ENCODE assay signal across 8 cellular contexts in the genomic region with DNA sequence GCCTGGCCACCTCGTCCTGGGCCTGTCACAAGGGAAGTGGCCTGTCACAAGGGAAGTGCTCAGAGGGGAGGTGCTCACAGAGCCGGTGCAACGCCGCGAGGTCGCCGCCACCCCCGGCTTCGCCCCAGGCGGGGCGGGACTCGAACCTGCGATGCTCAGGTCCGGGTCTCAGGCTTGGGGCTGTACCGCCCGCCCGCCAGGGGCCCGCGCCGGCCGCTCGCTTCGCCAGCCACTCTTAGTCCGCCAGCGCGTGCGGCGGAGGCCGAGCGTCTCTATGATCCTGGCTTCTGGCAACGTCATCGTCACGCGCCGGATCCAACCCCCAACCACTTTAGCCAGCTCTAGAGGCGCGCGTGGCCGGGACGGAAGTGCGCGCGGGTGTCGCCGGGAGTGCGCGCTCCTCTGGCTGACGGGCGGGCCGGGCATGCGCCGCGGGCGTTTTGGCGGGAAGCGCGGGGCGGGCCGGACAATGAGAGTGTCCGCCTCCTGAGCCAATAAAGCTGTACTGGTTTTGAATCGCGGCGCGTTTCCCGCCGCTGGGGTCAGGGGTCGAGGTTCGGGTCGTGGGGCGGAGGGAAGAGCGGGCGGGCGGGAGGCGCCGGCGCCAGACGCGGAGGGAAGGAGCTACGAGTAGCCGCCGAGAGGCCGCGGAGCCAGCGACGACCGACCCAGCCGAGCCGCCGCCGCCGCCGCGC. TPM values are rescaled to one million over a fixed set of nuclear protein-coding genes. Genes with fewer than 3 reads are reported as not detected.
DNase-seq lines count a peak whose midpoint lies in the region; ATAC-seq, FAIRE-seq and TF ChIP-seq lines count a peak whose summit lies in the region.

A gene with protein sequence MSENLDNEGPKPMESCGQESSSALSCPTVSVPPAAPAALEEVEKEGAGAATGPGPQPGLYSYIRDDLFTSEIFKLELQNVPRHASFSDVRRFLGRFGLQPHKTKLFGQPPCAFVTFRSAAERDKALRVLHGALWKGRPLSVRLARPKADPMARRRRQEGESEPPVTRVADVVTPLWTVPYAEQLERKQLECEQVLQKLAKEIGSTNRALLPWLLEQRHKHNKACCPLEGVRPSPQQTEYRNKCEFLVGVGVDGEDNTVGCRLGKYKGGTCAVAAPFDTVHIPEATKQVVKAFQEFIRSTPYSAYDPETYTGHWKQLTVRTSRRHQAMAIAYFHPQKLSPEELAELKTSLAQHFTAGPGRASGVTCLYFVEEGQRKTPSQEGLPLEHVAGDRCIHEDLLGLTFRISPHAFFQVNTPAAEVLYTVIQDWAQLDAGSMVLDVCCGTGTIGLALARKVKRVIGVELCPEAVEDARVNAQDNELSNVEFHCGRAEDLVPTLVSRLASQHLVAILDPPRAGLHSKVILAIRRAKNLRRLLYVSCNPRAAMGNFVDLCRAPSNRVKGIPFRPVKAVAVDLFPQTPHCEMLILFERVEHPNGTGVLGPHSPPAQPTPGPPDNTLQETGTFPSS (minus strand): TSS at position 276 of the 695 bp plus-strand sequence. CDS start 320 bp downstream, outside the sequence.

- peak; percentile 99 for DNase-seq in GM12891 (ENCODE audit: insufficient read length, low spot score)
- DNase-seq in NCI-H1436 treated with DMSO at 0.1 percent for 48 hours (lab: John Stamatoyannopoulos, UW) = peak; percentile 94
- DNase-seq in T-cell = peak; percentile 90 to 97 (median 94)
- DNase-seq in adrenal gland = peak; percentile 98 to 99 (median 98)
- peak; percentile 99 for DNase-seq in left cardiac atrium
- DNase-seq in progenitor cell of endocrine pancreas (ENCODE audit: low spot score, unreplicated experiment) = peak; percentile 97
- peak; percentile 98 for DNase-seq in ureter (ENCODE audit: low spot score)

- WGBS in adrenal gland, 4 donors = 0 to 1% (median 0%) methylated on average over 39 to 93 of the region's 93 CpGs; no CpG with 5 or more reads in 1 of the 4 donors

- H3K27ac Mint-ChIP-seq in T-cell (peak within 1 kb of the TSS; percentile 89 to 92), progenitor cell of endocrine pancreas (peak within 1 kb of the TSS; percentile 92)

- CTCF ChIA-PET in T-cell (lab: Charles Lee) = interaction anchor here in 1 of 2 donors (0.6 to 1.4 kb wide), 2 partner anchors 12 to 36 kb away, joined by 5 read pairs; no protein-coding TSS in a partner anchor

- H3K4me3 Mint-ChIP-seq in T-cell = peak within 1 kb of the TSS; percentile 77 to 89 (median 85)
- peak within 1 kb of the TSS; percentile 87 for H3K4me3 Mint-ChIP-seq in progenitor cell of endocrine pancreas (ENCODE audit: low read depth)

- peak within 1 kb of the TSS; percentile 38 to 90 (median 90) for H3K4me3 ChIP-seq in adrenal gland

- ATAC-seq in HG02840 (IDR thresholded peaks at IDR 0.05; ENCODE audit: low FRiP score, unreplicated experiment) (peak; percentile 82), T-cell (replicated peaks in 1 of 4) (peak; percentile 82 to 87 (median 84)), left cardiac atrium (peak; percentile 93 to 95)

- H3K9me3 Mint-ChIP-seq in T-cell (no peaks in the 10 kb centered on the region), progenitor cell of endocrine pancreas (ENCODE audit: low read depth) (no peaks in the 10 kb centered on the region)

- H3K4me1 ChIP-seq in adrenal gland (replicated peaks in 1 of 2) = peaks cover 19 to 34% of the 10 kb centered on the region in 2 donors

- H3K36me3 ChIP-seq in adrenal gland (replicated peaks in 1 of 2) = peaks cover 0 to 57% of the 10 kb centered on the region in 2 donors

- H3K9me3 ChIP-seq in adrenal gland (replicated peaks in 1 of 3) = no peaks in the 10 kb centered on the region

- H3K4me1 Mint-ChIP-seq in T-cell = peaks cover 24 to 52% (median 40%) of the 10 kb centered on the region in 3 donors
- H3K4me1 Mint-ChIP-seq in progenitor cell of endocrine pancreas (ENCODE audit: low read depth) = peaks cover 12% of the 10 kb centered on the region

- no peaks in the 10 kb centered on the region for H3K27me3 Mint-ChIP-seq in T-cell
- no peaks in the 10 kb centered on the region for H3K27me3 Mint-ChIP-seq in progenitor cell of endocrine pancreas

- H3K27ac ChIP-seq in adrenal gland = peak within 1 kb of the TSS; percentile 31 to 96 (median 90)

- H3K36me3 Mint-ChIP-seq in T-cell = peaks cover 12% of the 10 kb centered on the region
- H3K36me3 Mint-ChIP-seq in progenitor cell of endocrine pancreas (ENCODE audit: insufficient read depth) = peaks cover 5% of the 10 kb centered on the region

- TF ChIP-seq POLR2A in GM12891 (IDR thresholded peaks at IDR 0.05; ENCODE audit: low read depth, low read length) (no peak; the same call in 1 of the 2 replicates), adrenal gland (IDR thresholded peaks at IDR 0.05) (peak; percentile 6 to 80)

- H3K27me3 ChIP-seq in adrenal gland = no peaks in the 10 kb centered on the region

- POLR2A ChIA-PET in T-cell (lab: Charles Lee) = interaction anchor here in 1 of 2 donors (0.7 kb wide), 2 partner anchors 21 to 276 kb away, joined by 8 to 10 read pairs; no protein-coding TSS in a partner anchor

- peak in 1 of 6 experiments; percentile 28 for TF ChIP-seq CTCF in adrenal gland (IDR thresholded peaks at IDR 0.05)
- TF ChIP-seq CTCF in progenitor cell of endocrine pancreas (IDR thresholded peaks at IDR 0.05; ENCODE audit: unreplicated experiment) = peak; percentile 14

- intact Hi-C loops in adrenal gland (cut with DNase I) (no loop called here), left cardiac atrium (cut with DNase I) (loop anchor here in 1 of 2 donors (10.0 kb wide), 2 partner anchors 82 to 142 kb away; no protein-coding TSS in a partner anchor)

- FAIRE-seq in GM12891 (lab: Jason Lieb, UNC) = peak; percentile 100

TF ChIP-seq in GM12891, 5 proteins besides CTCF, POLR2A, EP300 and RAD21:
- TF ChIP-seq POLR2AphosphoS5 (IDR thresholded peaks at IDR 0.05; ENCODE audit: low read depth, low read length) = no peak
- peak; percentile 15; the same call in 1 of the 2 replicates for TF ChIP-seq TAF1 (IDR thresholded peaks at IDR 0.05; ENCODE audit: low read depth, low read length)
- TF ChIP-seq PAX5 (IDR thresholded peaks at IDR 0.05; ENCODE audit: insufficient read depth, low read length, severe bottlenecking) = peak; percentile 62
- no peak for TF ChIP-seq POU2F2 (IDR thresholded peaks at IDR 0.05; ENCODE audit: low read depth, low read length)
- peak; percentile 66 for TF ChIP-seq SPI1 (IDR thresholded peaks at IDR 0.05; ENCODE audit: low read depth, low read length)

RNA-seq across cellular contexts. Expression of the gene that starts here (rescaled TPM):
- 45.8 TPM for polyA plus RNA-seq in GM12891 (2012; ENCODE audit: low read depth, missing spikeins)
- 100 to 1,000 TPM in 3 of 5 donors, 10 to 100 TPM in 2; 87.6 to 136 (median 123) TPM for total RNA-seq in T-cell
- total RNA-seq in adrenal gland = 10 to 100 TPM; 43.5 to 90.3 (median 66.8) TPM
- polyA plus RNA-seq in adrenal gland = 100 to 1,000 TPM in 2 of 3 donors, 10 to 100 TPM in 1; 22.4 to 283 (median 168) TPM
- 10 to 100 TPM; 26.7 to 29.3 TPM for total RNA-seq in left cardiac atrium
- 78.5 and 86.5 TPM in 2 replicates for total RNA-seq in progenitor cell of endocrine pancreas
- total RNA-seq in ureter = 81.8 TPM

Comparison
In these comparisons a context has a peak if more than half of its experiments do, and no peak if none do; other contexts are left out.
1. Peak in every context shown above with its lines: DNase-seq, ATAC-seq, H3K4me3 ChIP-seq and H3K27ac ChIP-seq.